20 cellular contexts compared by ENCODE assay signal in the genomic region with DNA sequence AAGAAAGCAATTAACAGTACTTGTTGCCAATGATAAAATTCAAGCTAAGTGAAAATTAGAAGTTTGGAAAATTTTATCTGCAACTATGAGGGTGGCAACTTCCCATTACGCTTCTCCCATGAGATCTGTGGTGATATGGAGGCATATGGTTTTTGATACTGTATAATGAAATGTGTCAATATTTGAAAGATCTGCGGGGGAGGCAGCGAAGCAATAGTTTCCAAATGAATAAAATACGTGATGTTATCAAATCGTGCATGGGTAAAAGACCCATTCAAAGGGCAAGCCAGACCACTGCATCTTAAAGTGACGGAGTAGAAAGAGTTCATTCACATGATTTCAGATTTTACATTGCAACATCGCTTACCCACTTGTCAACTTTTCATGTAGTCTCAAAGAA. TPM values are rescaled to one million over a fixed set of nuclear protein-coding genes. Genes with fewer than 3 reads are reported as not detected.
DNase-seq lines count a peak whose midpoint lies in the region; ATAC-seq, FAIRE-seq and TF ChIP-seq lines count a peak whose summit lies in the region.
"Had no signal": no experiment of that assay in that cellular context is flagged by ENCODE, and none has a peak within 500 bp of the region (broad histone marks: within the 10 kb centered on the region; RNA-seq: fewer than 3 reads in every experiment).

No MANE protein-coding gene starts in this region.

- no peak for TF ChIP-seq RAD21 in K562 (CRISPR knock-in tag; conservative IDR thresholded peaks at IDR 0.05 in 1 of 2, IDR thresholded peaks at IDR 0.05 in 1 of 2)

- H4K8ac ChIP-seq in mesenchymal stem cell (ENCODE audit: low read length), result no peak overlapping the region

- no peak overlapping the region for H3K23ac ChIP-seq in mesenchymal stem cell (ENCODE audit: low read length in 2 of 2)

- no peak overlapping the region for H3K9ac ChIP-seq in K562 (ENCODE audit: insufficient read depth in 1 of 2, low read depth in 2 of 2, low read length in 2 of 2)
- H3K9ac ChIP-seq in mesenchymal stem cell (ENCODE audit: low read length), result no peak overlapping the region

- intact Hi-C loops in activated CD4-positive, alpha-beta T cell treated with anti-CD3 and anti-CD28 coated beads for 36 hours (cut with DNase I, micrococcal nuclease), result no loop called here
- intact Hi-C loops in K562 (cut with micrococcal nuclease) (no loop called here), Right ventricle myocardium inferior (cut with DNase I) (no loop called here)

- H4K20me1 ChIP-seq in K562 (replicated peaks; ENCODE audit: control insufficient read depth, insufficient read depth, low read length), result no peaks in the 10 kb centered on the region

- no peak overlapping the region for H2BK120ac ChIP-seq in mesenchymal stem cell (ENCODE audit: low read depth, low read length)

- H2BK5ac ChIP-seq in mesenchymal stem cell (ENCODE audit: low read depth, low read length, poor library complexity, severe bottlenecking), result no peak overlapping the region

- CTCF ChIA-PET in activated CD4-positive, alpha-beta T cell treated with anti-CD3 and anti-CD28 coated beads for 36 hours (lab: Charles Lee), result no interaction called here
- CTCF ChIA-PET in K562 (lab: Yijun Ruan, JAX; ENCODE audit: low intra/inter-chr PET ratio), result no interaction called here

- no peaks in the 10 kb centered on the region for H3K79me2 ChIP-seq in K562 (ENCODE audit: control insufficient read depth, insufficient read depth, low read length)

- no peaks in the 10 kb centered on the region for H3K9me1 ChIP-seq in K562 (ENCODE audit: control insufficient read depth, insufficient read depth, low read length)

- H3K36me3 ChIP-seq in K562 (ENCODE audit: control insufficient read depth, insufficient read depth, low read length) (no peaks in the 10 kb centered on the region), mesenchymal stem cell (ENCODE audit: control insufficient read depth in 1 of 2, insufficient read depth in 2 of 2, low read depth in 1 of 2, low read length in 2 of 2) (no peaks in the 10 kb centered on the region)
- H3K36me3 ChIP-seq: BE2C, Peyer's patch had no signal

- 47% methylated on average over 7 of the region's 7 CpGs for WGBS in K562 (ENCODE audit: insufficient coverage, low coverage, missing lambda C conversion rate)
- 95% methylated on average over 7 of the region's 7 CpGs for WGBS in mesenchymal stem cell

- H3K18ac ChIP-seq in mesenchymal stem cell (ENCODE audit: low read depth in 1 of 2, low read length in 2 of 2), result no peak overlapping the region

- no peak overlapping the region for H3K27ac Mint-ChIP-seq in activated CD4-positive, alpha-beta T cell treated with anti-CD3 and anti-CD28 coated beads for 36 hours
- H3K27ac Mint-ChIP-seq: CD8-positive, alpha-beta T cell; GM23338 had no signal

- peak; percentile 27 for DNase-seq in activated CD4-positive, alpha-beta T cell treated with anti-CD3 and anti-CD28 coated beads for 36 hours
- DNase-seq in activated CD4-positive, alpha-beta T cell treated with anti-CD3 and anti-CD28 coated beads for 1 hour, result no peak
- peak; percentile 27 for DNase-seq in stimulated activated CD4-positive, alpha-beta T cell treated with anti-CD3 and anti-CD28 coated beads, Interleukin-4, amount 100 ng/mL, for 24 hours
- DNase-seq in stimulated activated CD4-positive, alpha-beta T cell treated with anti-CD3 and anti-CD28 coated beads, Interleukin-4, amount 100 ng/mL, for 4 hours, result no peak
- DNase-seq in K562 (ENCODE audit: extremely low read depth in 1 of 4, low spot score in 3 of 4) (no peak), Right ventricle myocardium inferior (ENCODE audit: missing footprints) (no peak), Kasumi-1 (lab: John Stamatoyannopoulos, UW) (no peak), mesenchymal stem cell (no peak)
- DNase-seq: BE2C; Calu3; CD8-positive, alpha-beta T cell; GF-D8; NCI-H1105 treated with DMSO at 0.1 percent for 48 hours; NCI-H1694 treated with DMSO at 0.1 percent for 48 hours; Peyer's patch; Right ventricle myocardium superior had no signal

- no peaks in the 10 kb centered on the region for H3K79me1 ChIP-seq in mesenchymal stem cell (replicated peaks; ENCODE audit: low read length, poor library complexity, severe bottlenecking)

- TF ChIP-seq CTCF in K562 (IDR thresholded peaks at IDR 0.05 in 2 of 3, conservative IDR thresholded peaks at IDR 0.05 in 1 of 3; ENCODE audit: insufficient read depth in 2 of 3, low read depth in 1 of 3, low read length in 3 of 3), result no peak

- no peak overlapping the region for H2BK12ac ChIP-seq in mesenchymal stem cell (ENCODE audit: low read length in 2 of 2)

- no peak overlapping the region for H3K4ac ChIP-seq in mesenchymal stem cell (ENCODE audit: low read depth in 1 of 2, low read length in 2 of 2)

- H3K9me3 ChIP-seq in K562 (replicated peaks; ENCODE audit: control insufficient read depth, insufficient read depth, low read depth, low read length) (no peaks in the 10 kb centered on the region), mesenchymal stem cell (ENCODE audit: control insufficient read depth, low read length) (no peaks in the 10 kb centered on the region)
- H3K9me3 ChIP-seq: BE2C, Peyer's patch had no signal

- H3K27me3 ChIP-seq in K562 (ENCODE audit: control insufficient read depth in 2 of 2, insufficient read depth in 2 of 2, low read length in 2 of 2) (peaks cover 0 to 9% of the 10 kb centered on the region in 2 experiments; a peak in 1 of 5 replicates), mesenchymal stem cell (ENCODE audit: control insufficient read depth in 1 of 2, insufficient read depth in 1 of 2, low read length in 2 of 2) (peaks cover 0 to 19% of the 10 kb centered on the region in 2 experiments)
- H3K27me3 ChIP-seq: BE2C, Peyer's patch had no signal

- POLR2A ChIA-PET in activated CD4-positive, alpha-beta T cell treated with anti-CD3 and anti-CD28 coated beads for 36 hours (lab: Charles Lee), result no interaction called here
- POLR2A ChIA-PET in K562 (lab: Yijun Ruan, JAX), result interaction anchor here (1.8 kb wide), 1 partner anchor 253 kb away, joined by 7 read pairs; no protein-coding TSS in a partner anchor

- peak; percentile 65 for FAIRE-seq in K562 (lab: Jason Lieb, UNC)
- FAIRE-seq: A204.1, GM19239 had no signal

- no peaks in the 10 kb centered on the region for H3K9me3 Mint-ChIP-seq in activated CD4-positive, alpha-beta T cell treated with anti-CD3 and anti-CD28 coated beads for 36 hours (ENCODE audit: low read depth)
- H3K9me3 Mint-ChIP-seq: CD8-positive, alpha-beta T cell; GM23338 had no signal

- H3K14ac ChIP-seq in mesenchymal stem cell (ENCODE audit: low read length in 2 of 2), result no peak overlapping the region

- H4K91ac ChIP-seq in mesenchymal stem cell (ENCODE audit: low read length), result no peak overlapping the region

- H3K4me1 Mint-ChIP-seq in activated CD4-positive, alpha-beta T cell treated with anti-CD3 and anti-CD28 coated beads for 36 hours, result peaks cover 5% of the 10 kb centered on the region

- H2BK15ac ChIP-seq in mesenchymal stem cell (ENCODE audit: low read depth, poor library complexity, severe bottlenecking), result no peak overlapping the region

- no peaks in the 10 kb centered on the region for H3K36me3 Mint-ChIP-seq in activated CD4-positive, alpha-beta T cell treated with anti-CD3 and anti-CD28 coated beads for 36 hours (ENCODE audit: low read depth)
- H3K36me3 Mint-ChIP-seq: CD8-positive, alpha-beta T cell had no signal

- no peak overlapping the region for H2AFZ ChIP-seq in K562 (ENCODE audit: low read depth, low read length)
- no peak overlapping the region for H2AFZ ChIP-seq in mesenchymal stem cell (ENCODE audit: low read depth, low read length)
- H2AFZ ChIP-seq: GM23338 had no signal

- H2AK5ac ChIP-seq in mesenchymal stem cell (ENCODE audit: low read length, severe bottlenecking), result no peak overlapping the region

- H3K4me1 ChIP-seq in K562 (replicated peaks in 1 of 2; ENCODE audit: control insufficient read depth in 2 of 2, insufficient read depth in 2 of 2, low read length in 2 of 2) (no peaks in the 10 kb centered on the region), mesenchymal stem cell (ENCODE audit: control insufficient read depth, insufficient read depth, low read depth, low read length) (no peaks in the 10 kb centered on the region)
- H3K4me1 ChIP-seq: Peyer's patch had no signal

- no peak overlapping the region for H3K4me2 ChIP-seq in K562 (ENCODE audit: insufficient read depth, low read length)
- H3K4me2 ChIP-seq in mesenchymal stem cell (ENCODE audit: low read length, poor library complexity, severe bottlenecking), result no peak overlapping the region
- H3K4me2 ChIP-seq: GM23338 had no signal

- ATAC-seq in activated CD4-positive, alpha-beta T cell treated with anti-CD3 and anti-CD28 coated beads for 36 hours, result peak; percentile 58
- no peak for ATAC-seq in K562
- ATAC-seq in Right ventricle myocardium inferior, result no peak
- ATAC-seq: CD8-positive, alpha-beta T cell; GM23338; HCT116 had no signal

- no TSS peak for BruUV-seq in K562 (replicated peaks; lab: Mats Ljungman, UMichigan)

- H3K4me3 Mint-ChIP-seq in activated CD4-positive, alpha-beta T cell treated with anti-CD3 and anti-CD28 coated beads for 36 hours, result no peak overlapping the region
- H3K4me3 Mint-ChIP-seq: CD8-positive, alpha-beta T cell; GM23338 had no signal

- TF ChIP-seq POLR2A in K562 (conservative IDR thresholded peaks at IDR 0.05), result no peak

- peaks cover 3% of the 10 kb centered on the region for H3K27me3 Mint-ChIP-seq in activated CD4-positive, alpha-beta T cell treated with anti-CD3 and anti-CD28 coated beads for 36 hours

- TF ChIP-seq EP300 in K562 (IDR thresholded peaks at IDR 0.05; ENCODE audit: low read length), result no peak

- no peak overlapping the region for H3K4me3 ChIP-seq in K562
- H3K4me3 ChIP-seq in mesenchymal stem cell (ENCODE audit: insufficient read depth in 1 of 2, low read depth in 1 of 2, low read length in 2 of 2), result no peak overlapping the region
- H3K4me3 ChIP-seq: GM23338, Peyer's patch had no signal

- in situ Hi-C loops in K562 (cut with MboI), result no loop called here

- H3K27ac ChIP-seq in K562 (ENCODE audit: extremely low read depth, low read depth, low read length), result no peak overlapping the region
- no peak overlapping the region for H3K27ac ChIP-seq in mesenchymal stem cell (ENCODE audit: low read length, poor library complexity, severe bottlenecking)
- H3K27ac ChIP-seq: Peyer's patch had no signal

RNA-seq across cellular contexts. Expression of gene BOD1, which starts 20.9 kb away (rescaled TPM):
- 10 to 100 TPM; 29.2 to 31.7 TPM for total RNA-seq in activated CD4-positive, alpha-beta T cell treated with anti-CD3 and anti-CD28 coated beads for 36 hours
- 16.7 and 29.4 TPM in 2 replicates for total RNA-seq in K562 (2011; cell fraction: chromatin; rRNA removed; ENCODE audit: low replicate concordance)
- 12.8 and 14.3 TPM in 2 replicates for total RNA-seq in K562 (2011; cell fraction: nucleolus; rRNA removed)
- 20.2 and 24.8 TPM in 2 replicates for total RNA-seq in K562 (2011; cell fraction: nucleoplasm; rRNA removed)
- 19.3 and 20.3 TPM in 2 replicates for total RNA-seq in K562 (2014; rRNA removed)
- 20.2 and 22.6 TPM in 2 replicates for total RNA-seq in K562 (2014; rRNA removed; fragmentation: Illumina TruSeq; extraction: Trizol)
- 31.1 and 31.5 TPM in 2 replicates for total RNA-seq in K562 (2015; rRNA removed; fragmentation: Illumina TruSeq; extraction: Trizol)
- total RNA-seq in K562 (2021), result 17.9 and 22.0 TPM in 2 replicates
- polyA plus RNA-seq in K562 (2011; rRNA removed), result 31.6 and 35.6 TPM in 2 replicates
- 12.4 and 22.2 TPM in 2 replicates for polyA plus RNA-seq in K562 (2011; cell fraction: cytosol; rRNA removed)
- 56.7 and 79.6 TPM in 2 replicates for polyA plus RNA-seq in K562 (2011; cell fraction: nucleus; rRNA removed)
- polyA plus RNA-seq in K562 (2012), result 18.4 and 19.0 TPM in 2 replicates
- polyA plus RNA-seq in K562 (2014; fragmentation: Illumina TruSeq; extraction: Trizol), result 22.0 and 24.6 TPM in 2 replicates
- 10 to 100 TPM; 10.1 to 10.8 TPM for polyA plus RNA-seq in K562 (2014; fragmentation: Nextera tagmentation; extraction: Ambion mirVana)
- polyA plus RNA-seq in K562 (2014; rRNA removed), result 23.8 and 26.7 TPM in 2 replicates
- polyA minus RNA-seq in K562 (2011; rRNA and poly(A)+ RNA removed), result 29.3 and 39.7 TPM in 2 replicates
- polyA minus RNA-seq in K562 (2011; cell fraction: cytosol; rRNA and poly(A)+ RNA removed), result 8.3 and 10.8 TPM in 2 replicates
- polyA minus RNA-seq in K562 (2011; cell fraction: nucleus; rRNA and poly(A)+ RNA removed), result 14.5 and 37.8 TPM in 2 replicates
- 46.4 TPM for total RNA-seq in Right ventricle myocardium inferior
- 79.3 TPM for polyA plus RNA-seq in mesenchymal stem cell (2013, experiment 1 of 2)
- 84.2 TPM for polyA plus RNA-seq in mesenchymal stem cell (2013, experiment 2 of 2)

Comparison
In these comparisons a context has a peak if more than half of its experiments do, and no peak if none do; other contexts are left out.
1. DNase-seq: peak in activated CD4-positive, alpha-beta T cell treated with anti-CD3 and anti-CD28 coated beads for 36 hours (single experiment) and stimulated activated CD4-positive, alpha-beta T cell treated with anti-CD3 and anti-CD28 coated beads, Interleukin-4, amount 100 ng/mL, for 24 hours (single experiment); none in activated CD4-positive, alpha-beta T cell treated with anti-CD3 and anti-CD28 coated beads for 1 hour (single experiment), stimulated activated CD4-positive, alpha-beta T cell treated with anti-CD3 and anti-CD28 coated beads, Interleukin-4, amount 100 ng/mL, for 4 hours (0 of 2), K562 (0 of 4), Right ventricle myocardium inferior (single experiment), Kasumi-1 (0 of 2) and mesenchymal stem cell (single experiment).